In genomic region chr5:71905804-71906711, GRCh38 we compare ENCODE assay signal across 13 cellular contexts.
DNase-seq lines count a peak whose midpoint lies in the region; ATAC-seq, FAIRE-seq and TF ChIP-seq lines count a peak whose summit lies in the region.
"Had no signal": no experiment of that assay in that cellular context is flagged by ENCODE, and none has a peak within 500 bp of the region (broad histone marks: within the 10 kb centered on the region; RNA-seq: fewer than 3 reads in every experiment).

No MANE protein-coding gene starts in this region.

- TF ChIP-seq CTCF in right lobe of liver (IDR thresholded peaks at IDR 0.05) (no peak), HepG2 (CRISPR knock-in tag; IDR thresholded peaks at IDR 0.05) (no peak)

- in situ Hi-C loops in HepG2 (cut with HindIII; ENCODE audit: extremely low pct_ligation_motif_present, low pct_unique_long_range_greater_than_20kb) = no loop called here

- H3K79me2 ChIP-seq in HepG2 (ENCODE audit: insufficient read depth, low read length) = no peaks in the 10 kb centered on the region

- ATAC-seq in right lobe of liver (peak in 3 of 4 donors; percentile 33 to 65 (median 40)), HepG2 (no peak), SK-N-SH treated with all-trans-retinoic acid at 6 μM for 48 hours (peak; percentile 53), sciatic nerve (no peak)
- ATAC-seq: T-helper 17 cell had no signal

- DNase-seq in right lobe of liver (no peak), HepG2 (ENCODE audit: low spot score) (no peak), lung microvascular endothelial cell (ENCODE audit: low read depth in 2 of 2) (peak; percentile 27 to 30), SIG-M5 (lab: John Stamatoyannopoulos, UW) (no peak), sciatic nerve (ENCODE audit: low spot score) (no peak), RPMI8226 (no peak)
- DNase-seq in activated CD4-positive, CD25-positive, alpha-beta regulatory T cell (lab: John Stamatoyannopoulos, UW) = no peak
- DNase-seq: anterior cingulate cortex; GF-D8; stimulated activated CD4-positive, alpha-beta T cell treated with anti-CD3 and anti-CD28 coated beads, Interleukin-2, amount 100 ng/mL, for 48 hours; T-helper 17 cell had no signal

- no peak for FAIRE-seq in HepG2 (lab: Jason Lieb, UNC)

- H2AFZ ChIP-seq in HepG2 (ENCODE audit: low read length) = no peak overlapping the region

- POLR2A ChIA-PET in HepG2 (lab: Yijun Ruan, JAX) = no interaction called here

- CTCF ChIA-PET in HepG2 (lab: Yijun Ruan, JAX; ENCODE audit: low intra/inter-chr PET ratio, low total read pairs) = no interaction called here

- H3K4me3 ChIP-seq in right lobe of liver (no peak overlapping the region), HepG2 (replicated peaks in 1 of 3; ENCODE audit: insufficient read depth in 1 of 3, low read depth in 2 of 3, low read length in 3 of 3) (no peak overlapping the region)

- H3K27me3 ChIP-seq in right lobe of liver (no peaks in the 10 kb centered on the region), HepG2 (ENCODE audit: control insufficient read depth in 1 of 2, insufficient read depth in 2 of 2, low read length in 2 of 2) (no peaks in the 10 kb centered on the region)

- intact Hi-C loops in right lobe of liver (cut with DNase I) = no loop called here
- intact Hi-C loops in HepG2 (cut with micrococcal nuclease; ENCODE audit: unreplicated experiment) = no loop called here
- intact Hi-C loops in sciatic nerve (cut with DNase I) = no loop called here

- no peak overlapping the region for H3K9ac ChIP-seq in HepG2 (ENCODE audit: insufficient read depth, low read depth, low read length)
- H3K9ac ChIP-seq: KMS-11 had no signal

- no peaks in the 10 kb centered on the region for H3K4me1 ChIP-seq in right lobe of liver
- peaks cover 7% of the 10 kb centered on the region for H3K4me1 ChIP-seq in HepG2 (ENCODE audit: insufficient read depth, low read length)

- no peak overlapping the region for H3K4me2 ChIP-seq in HepG2 (ENCODE audit: low read depth, low read length)
- H3K4me2 ChIP-seq: KMS-11 had no signal

- no CpG with 5 or more reads among the region's 1 CpG for WGBS in right lobe of liver (ENCODE audit: insufficient coverage, low coverage, low lambda C conversion rate, missing lambda C conversion rate)
- 90% methylated on average over 1 of the region's 1 CpG for WGBS in HepG2 (ENCODE audit: low lambda C conversion rate)

- no peaks in the 10 kb centered on the region for H4K20me1 ChIP-seq in HepG2 (ENCODE audit: insufficient read depth, low read length)

- H3K27ac ChIP-seq in right lobe of liver (no peak overlapping the region), HepG2 (ENCODE audit: extremely low read length, insufficient read depth, low read length) (no peak overlapping the region)
- H3K27ac ChIP-seq: KMS-11 had no signal

- TF ChIP-seq RAD21 in HepG2 (CRISPR knock-in tag; IDR thresholded peaks at IDR 0.05) = no peak

- no peaks in the 10 kb centered on the region for H3K36me3 ChIP-seq in right lobe of liver
- H3K36me3 ChIP-seq in HepG2 (replicated peaks in 1 of 2; ENCODE audit: control insufficient read depth in 1 of 2, insufficient read depth in 2 of 2, low read length in 2 of 2) = no peaks in the 10 kb centered on the region

- TF ChIP-seq EP300 in HepG2 (IDR thresholded peaks at IDR 0.05; ENCODE audit: low read depth in 2 of 2, low read length in 2 of 2) (no peak), HepG2 (CRISPR knock-in tag; IDR thresholded peaks at IDR 0.05; ENCODE audit: borderline replicate concordance) (no peak)

- no TSS peak for BruUV-seq in HepG2 (replicated peaks; lab: Mats Ljungman, UMichigan)

- TF ChIP-seq POLR2A in right lobe of liver (IDR thresholded peaks at IDR 0.05) (no peak), HepG2 (IDR thresholded peaks at IDR 0.05; ENCODE audit: insufficient read depth in 1 of 2, low read depth in 2 of 2, low read length in 2 of 2) (no peak)

- H3K9me3 ChIP-seq in right lobe of liver (no peaks in the 10 kb centered on the region), HepG2 (ENCODE audit: low read length) (no peaks in the 10 kb centered on the region)

TF ChIP-seq in HepG2, 621 proteins besides CTCF, POLR2A, EP300 and RAD21:
- TF ChIP-seq HOXA5 (CRISPR knock-in tag; IDR thresholded peaks at IDR 0.05) (no peak), POGZ (CRISPR knock-in tag; IDR thresholded peaks at IDR 0.05) (no peak), ZNF713 (CRISPR knock-in tag; IDR thresholded peaks at IDR 0.05) (no peak), MYC (CRISPR knock-in tag; IDR thresholded peaks at IDR 0.05; ENCODE audit: borderline replicate concordance) (no peak), ZC3H4 (CRISPR knock-in tag; IDR thresholded peaks at IDR 0.05; ENCODE audit: borderline replicate concordance) (no peak), ZBTB2 (CRISPR knock-in tag; IDR thresholded peaks at IDR 0.05; ENCODE audit: low read depth) (no peak), ZNF816 (CRISPR knock-in tag; IDR thresholded peaks at IDR 0.05; ENCODE audit: borderline replicate concordance) (no peak), ZSCAN31 (CRISPR knock-in tag; IDR thresholded peaks at IDR 0.05; ENCODE audit: low read depth) (no peak), DNMT1 (CRISPR knock-in tag; IDR thresholded peaks at IDR 0.05) (no peak)

TF ChIP-seq in SK-N-SH treated with all-trans-retinoic acid at 6 μM for 48 hours, 23 proteins besides CTCF, POLR2A, EP300 and RAD21 (continues in another document):
- TF ChIP-seq PPARA (CRISPR knock-in tag; IDR thresholded peaks at IDR 0.05; ENCODE audit: borderline replicate concordance) (no peak), ZNF565 (CRISPR knock-in tag; conservative IDR thresholded peaks at IDR 0.05; ENCODE audit: low read depth) (no peak), ZFP30 (CRISPR knock-in tag; IDR thresholded peaks at IDR 0.05) (no peak), ZFP3 (CRISPR knock-in tag; IDR thresholded peaks at IDR 0.05) (no peak), ZNF70 (CRISPR knock-in tag; IDR thresholded peaks at IDR 0.05) (no peak), TOX (CRISPR knock-in tag; IDR thresholded peaks at IDR 0.05; ENCODE audit: borderline replicate concordance) (no peak), TSHZ2 (CRISPR knock-in tag; IDR thresholded peaks at IDR 0.05) (no peak), ARNTL (CRISPR knock-in tag; IDR thresholded peaks at IDR 0.05; ENCODE audit: borderline replicate concordance, low read depth) (no peak), ZC3H10 (CRISPR knock-in tag; IDR thresholded peaks at IDR 0.05) (no peak), ZNF8 (CRISPR knock-in tag; IDR thresholded peaks at IDR 0.05) (no peak), GLIS3 (CRISPR knock-in tag; IDR thresholded peaks at IDR 0.05) (no peak), RARB (CRISPR knock-in tag; IDR thresholded peaks at IDR 0.05) (no peak), SNAI2 (CRISPR knock-in tag; IDR thresholded peaks at IDR 0.05) (no peak), PATZ1 (CRISPR knock-in tag; IDR thresholded peaks at IDR 0.05; ENCODE audit: borderline replicate concordance) (no peak), ISL1 (CRISPR knock-in tag; IDR thresholded peaks at IDR 0.05) (no peak)
- TF ChIP-seq, protein P1, sequence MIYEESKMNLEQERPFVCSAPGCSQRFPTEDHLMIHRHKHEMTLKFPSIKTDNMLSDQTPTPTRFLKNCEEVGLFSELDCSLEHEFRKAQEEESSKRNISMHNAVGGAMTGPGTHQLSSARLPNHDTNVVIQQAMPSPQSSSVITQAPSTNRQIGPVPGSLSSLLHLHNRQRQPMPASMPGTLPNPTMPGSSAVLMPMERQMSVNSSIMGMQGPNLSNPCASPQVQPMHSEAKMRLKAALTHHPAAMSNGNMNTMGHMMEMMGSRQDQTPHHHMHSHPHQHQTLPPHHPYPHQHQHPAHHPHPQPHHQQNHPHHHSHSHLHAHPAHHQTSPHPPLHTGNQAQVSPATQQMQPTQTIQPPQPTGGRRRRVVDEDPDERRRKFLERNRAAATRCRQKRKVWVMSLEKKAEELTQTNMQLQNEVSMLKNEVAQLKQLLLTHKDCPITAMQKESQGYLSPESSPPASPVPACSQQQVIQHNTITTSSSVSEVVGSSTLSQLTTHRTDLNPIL (CRISPR knock-in tag; IDR thresholded peaks at IDR 0.05; ENCODE audit: low read depth) = no peak

Comparison
In these comparisons a context has a peak if more than half of its experiments do, and no peak if none do; other contexts are left out.
1. ATAC-seq: peak in right lobe of liver (3 of 4) and SK-N-SH treated with all-trans-retinoic acid at 6 μM for 48 hours (single experiment); none in HepG2 (single experiment) and sciatic nerve (single experiment).
2. DNase-seq: peak in lung microvascular endothelial cell (2 of 2); none in right lobe of liver (0 of 3), HepG2 (single experiment), SIG-M5 (single experiment), activated CD4-positive, CD25-positive, alpha-beta regulatory T cell (0 of 4), sciatic nerve (single experiment) and RPMI8226 (single experiment).